ENCODE assay signal across 8 cellular contexts in genomic region chr12:31074333-31074874, GRCh38. TPM values are rescaled to one million over a fixed set of nuclear protein-coding genes. Genes with fewer than 3 reads are reported as not detected.
DNase-seq lines count a peak whose midpoint lies in the region; ATAC-seq and TF ChIP-seq lines count a peak whose summit lies in the region.
"Not testable (repeated sequence)": the region's sequence is repeated elsewhere in the genome, so short reads cannot be mapped to it uniquely, and the experiment has no call there.

No MANE protein-coding gene starts in this region.

- intact Hi-C loops in A673 (cut with micrococcal nuclease; ENCODE audit: unreplicated experiment) = not testable (repeated sequence)

- H3K4me2 ChIP-seq in hepatocyte = peak overlapping the region; percentile 88
- H3K4me2 ChIP-seq in parathyroid adenoma (ENCODE audit: low read length) = peak overlapping the region; percentile 96

- H3K4me3 Mint-ChIP-seq in T-helper 1 cell treated with Interleukin-12 subunit alpha and Interleukin-12 subunit beta and Interleukin-4 antibody, amounts not matched to agents 30 μg/mL and 1 μg/mL, for 36 hours = peak overlapping the region; percentile 95
- peak overlapping the region; percentile 94 to 99 (median 96) for H3K4me3 Mint-ChIP-seq in brain

- DNase-seq in A673 (ENCODE audit: low spot score) (peak; percentile 25), hepatocyte (ENCODE audit: low spot score) (peak; percentile 23)

- WGBS in hepatocyte (ENCODE audit: low lambda C conversion rate, missing lambda C conversion rate) = 2% methylated on average over 16 of the region's 16 CpGs

- H2AFZ ChIP-seq in hepatocyte (peak overlapping the region; percentile 66), parathyroid adenoma (peak overlapping the region; percentile 78)

- not testable (repeated sequence) for BruUV-seq in A673 (replicated peaks; lab: Mats Ljungman, UMichigan)

- peak; percentile 38 for ATAC-seq in GM18870 (IDR thresholded peaks at IDR 0.05; ENCODE audit: unreplicated experiment)
- ATAC-seq in HG02798 (IDR thresholded peaks at IDR 0.05; ENCODE audit: poor library complexity, unreplicated experiment) = peak; percentile 29

- not testable (repeated sequence) for H4K20me1 ChIP-seq in hepatocyte (ENCODE audit: insufficient read depth, poor library complexity, severe bottlenecking)

- not testable (repeated sequence) for H3K36me3 ChIP-seq in A673 (ENCODE audit: insufficient read depth, low read length, poor library complexity, severe bottlenecking); hepatocyte (replicated peaks; ENCODE audit: insufficient read depth, low read depth); parathyroid adenoma (ENCODE audit: control insufficient read depth, insufficient read depth, low read length)
- peaks cover 20% of the 10 kb centered on the region for H3K36me3 ChIP-seq in KOPT-K1 (ENCODE audit: insufficient read depth, low read length)

- POLR2A ChIA-PET in A673 (lab: Charles Lee; ENCODE audit: low non-redundant PET) = not testable (repeated sequence)

- not testable (repeated sequence) for H3K9me2 ChIP-seq in hepatocyte (replicated peaks; ENCODE audit: insufficient read depth)

- TF ChIP-seq CTCF in A673 (conservative IDR thresholded peaks at IDR 0.05; ENCODE audit: low read depth, low read length) (0 out of 2 replicates have a peak, but pooled peaks have one; percentile 13), brain (conservative IDR thresholded peaks at IDR 0.05) (peak in 1 of 2 experiments; percentile 65)
- TF ChIP-seq CTCF in hepatocyte (IDR thresholded peaks at IDR 0.05; ENCODE audit: poor library complexity); parathyroid adenoma (IDR thresholded peaks at IDR 0.05): not testable (repeated sequence)

- not testable (repeated sequence) for H3K9me3 ChIP-seq in A673 (ENCODE audit: low read depth, low read length, poor library complexity, severe bottlenecking); KOPT-K1 (ENCODE audit: insufficient read depth, low read length, poor library complexity, severe bottlenecking); hepatocyte (ENCODE audit: low read depth); parathyroid adenoma (ENCODE audit: control insufficient read depth, low read length)

- H3K27ac ChIP-seq in A673 (ENCODE audit: low read depth, low read length, poor library complexity, severe bottlenecking) (peak overlapping the region; percentile 90), KOPT-K1 (ENCODE audit: low read depth, low read length, poor library complexity, severe bottlenecking) (peak overlapping the region; percentile 90), hepatocyte (peak overlapping the region; percentile 91), parathyroid adenoma (peak overlapping the region; percentile 73)

- H3K4me1 Mint-ChIP-seq in T-helper 1 cell treated with Interleukin-12 subunit alpha and Interleukin-12 subunit beta and Interleukin-4 antibody, amounts not matched to agents 30 μg/mL and 1 μg/mL, for 36 hours (ENCODE audit: low read depth) = peaks cover 26% of the 10 kb centered on the region
- peaks cover 44% of the 10 kb centered on the region for H3K4me1 Mint-ChIP-seq in brain

- peaks cover 14% of the 10 kb centered on the region for H3K79me2 ChIP-seq in hepatocyte
- H3K79me2 ChIP-seq in parathyroid adenoma = not testable (repeated sequence)

- H3K36me3 Mint-ChIP-seq in T-helper 1 cell treated with Interleukin-12 subunit alpha and Interleukin-12 subunit beta and Interleukin-4 antibody, amounts not matched to agents 30 μg/mL and 1 μg/mL, for 36 hours (ENCODE audit: low read depth); brain: not testable (repeated sequence)

- not testable (repeated sequence) for H3K4me1 ChIP-seq in A673 (ENCODE audit: insufficient read depth, low read length, poor library complexity, severe bottlenecking); hepatocyte (ENCODE audit: insufficient read depth); parathyroid adenoma

- not testable (repeated sequence) for H3K9me3 Mint-ChIP-seq in T-helper 1 cell treated with Interleukin-12 subunit alpha and Interleukin-12 subunit beta and Interleukin-4 antibody, amounts not matched to agents 30 μg/mL and 1 μg/mL, for 36 hours; brain

- H3K27ac Mint-ChIP-seq in T-helper 1 cell treated with Interleukin-12 subunit alpha and Interleukin-12 subunit beta and Interleukin-4 antibody, amounts not matched to agents 30 μg/mL and 1 μg/mL, for 36 hours = peak overlapping the region; percentile 92
- H3K27ac Mint-ChIP-seq in brain = peak overlapping the region; percentile 92 to 99 (median 97)

- CTCF ChIA-PET in A673 (lab: Charles Lee) = not testable (repeated sequence)

- H3K27me3 Mint-ChIP-seq in T-helper 1 cell treated with Interleukin-12 subunit alpha and Interleukin-12 subunit beta and Interleukin-4 antibody, amounts not matched to agents 30 μg/mL and 1 μg/mL, for 36 hours (ENCODE audit: low read depth); brain: not testable (repeated sequence)

- H3K9ac ChIP-seq in parathyroid adenoma = not testable (repeated sequence)

- H3K27me3 ChIP-seq in A673 (replicated peaks; ENCODE audit: insufficient read depth, low read depth, low read length, poor library complexity); hepatocyte; parathyroid adenoma (ENCODE audit: control insufficient read depth, insufficient read depth, low read length): not testable (repeated sequence)

- H3K4me3 ChIP-seq in A673 (ENCODE audit: low read depth, low read length, poor library complexity, severe bottlenecking) = peak overlapping the region; percentile 64
- peak overlapping the region; percentile 62 for H3K4me3 ChIP-seq in hepatocyte
- H3K4me3 ChIP-seq in parathyroid adenoma (ENCODE audit: low read depth, low read length) = peak overlapping the region; percentile 89

RNA-seq across cellular contexts. Expression of gene DDX11, which starts 0.7 kb away (rescaled TPM):
- 188 and 196 TPM in 2 replicates for total RNA-seq in A673 (2021)
- 33.7 TPM for polyA plus RNA-seq in brain (ENCODE audit: insufficient read depth, low read depth, low replicate concordance)
- total RNA-seq in hepatocyte = 18.6 and 24.8 TPM in 2 replicates
- 29.7 and 37.3 TPM in 2 replicates for polyA plus RNA-seq in hepatocyte

Comparison
In these comparisons a context has a peak if more than half of its experiments do, and no peak if none do; other contexts are left out.
1. Peak in every context shown above with its lines: DNase-seq, ATAC-seq, H3K4me3 ChIP-seq and H3K27ac ChIP-seq.